In the genomic region with DNA sequence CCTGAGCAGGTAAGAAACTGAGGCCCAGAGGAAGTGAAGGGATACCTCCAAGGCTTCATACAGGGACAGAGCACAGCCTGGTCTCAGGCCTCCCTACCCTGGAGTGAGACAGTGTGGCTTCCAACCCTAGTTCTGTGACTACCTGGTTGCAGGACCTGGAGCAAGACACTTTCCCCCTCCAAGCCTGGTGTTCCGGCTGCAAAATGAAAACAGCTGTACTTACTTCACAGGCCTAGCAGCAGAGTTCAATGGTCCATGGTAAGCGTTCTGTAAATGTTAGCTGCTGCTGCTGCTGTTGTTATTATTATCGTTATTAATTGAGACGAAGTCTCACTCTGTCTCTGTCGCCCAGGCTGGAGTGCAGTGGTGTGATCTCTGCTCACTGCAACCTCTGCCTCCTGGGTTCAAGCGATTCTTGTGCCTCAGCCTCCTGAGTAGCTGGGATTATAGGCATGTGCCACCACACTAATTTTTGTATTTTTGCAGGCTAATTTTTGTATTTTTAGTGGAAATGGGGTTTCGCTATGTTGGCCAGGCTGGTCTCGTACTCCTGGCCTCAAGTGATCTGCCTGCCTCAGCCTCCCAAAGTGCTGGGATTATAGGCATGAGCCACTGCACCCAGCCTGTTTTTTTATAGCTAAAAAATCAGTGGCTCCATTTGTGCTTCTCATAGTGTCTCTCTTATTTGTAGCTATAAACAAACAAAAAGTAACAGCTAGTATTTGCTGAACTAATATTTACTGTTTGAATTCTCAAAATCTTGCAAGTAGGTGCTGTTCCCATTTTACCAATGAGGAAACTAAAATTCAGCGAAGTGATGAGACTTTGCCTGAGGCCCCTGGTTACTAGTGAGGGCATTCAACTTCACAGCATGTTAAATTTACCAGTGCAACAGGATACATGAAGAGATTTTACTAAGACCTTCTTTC, we compare ENCODE assay signal across 1 cellular context.
TF ChIP-seq lines count a peak whose summit lies in the region.

No MANE protein-coding gene starts in this region.

TF ChIP-seq in HCT116, 20 proteins besides CTCF, POLR2A, EP300 and RAD21 (continued from another document):
- TF ChIP-seq, protein P1, sequence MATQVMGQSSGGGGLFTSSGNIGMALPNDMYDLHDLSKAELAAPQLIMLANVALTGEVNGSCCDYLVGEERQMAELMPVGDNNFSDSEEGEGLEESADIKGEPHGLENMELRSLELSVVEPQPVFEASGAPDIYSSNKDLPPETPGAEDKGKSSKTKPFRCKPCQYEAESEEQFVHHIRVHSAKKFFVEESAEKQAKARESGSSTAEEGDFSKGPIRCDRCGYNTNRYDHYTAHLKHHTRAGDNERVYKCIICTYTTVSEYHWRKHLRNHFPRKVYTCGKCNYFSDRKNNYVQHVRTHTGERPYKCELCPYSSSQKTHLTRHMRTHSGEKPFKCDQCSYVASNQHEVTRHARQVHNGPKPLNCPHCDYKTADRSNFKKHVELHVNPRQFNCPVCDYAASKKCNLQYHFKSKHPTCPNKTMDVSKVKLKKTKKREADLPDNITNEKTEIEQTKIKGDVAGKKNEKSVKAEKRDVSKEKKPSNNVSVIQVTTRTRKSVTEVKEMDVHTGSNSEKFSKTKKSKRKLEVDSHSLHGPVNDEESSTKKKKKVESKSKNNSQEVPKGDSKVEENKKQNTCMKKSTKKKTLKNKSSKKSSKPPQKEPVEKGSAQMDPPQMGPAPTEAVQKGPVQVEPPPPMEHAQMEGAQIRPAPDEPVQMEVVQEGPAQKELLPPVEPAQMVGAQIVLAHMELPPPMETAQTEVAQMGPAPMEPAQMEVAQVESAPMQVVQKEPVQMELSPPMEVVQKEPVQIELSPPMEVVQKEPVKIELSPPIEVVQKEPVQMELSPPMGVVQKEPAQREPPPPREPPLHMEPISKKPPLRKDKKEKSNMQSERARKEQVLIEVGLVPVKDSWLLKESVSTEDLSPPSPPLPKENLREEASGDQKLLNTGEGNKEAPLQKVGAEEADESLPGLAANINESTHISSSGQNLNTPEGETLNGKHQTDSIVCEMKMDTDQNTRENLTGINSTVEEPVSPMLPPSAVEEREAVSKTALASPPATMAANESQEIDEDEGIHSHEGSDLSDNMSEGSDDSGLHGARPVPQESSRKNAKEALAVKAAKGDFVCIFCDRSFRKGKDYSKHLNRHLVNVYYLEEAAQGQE (IDR thresholded peaks at IDR 0.05; ENCODE audit: low read depth): no peak
- TF ChIP-seq TCF7L2 (IDR thresholded peaks at IDR 0.05; ENCODE audit: borderline replicate concordance, extremely low read depth, insufficient read depth, insufficient read length) (no peak), ZNF274 (IDR thresholded peaks at IDR 0.05; ENCODE audit: low read depth, low read length) (no peak), JUND (IDR thresholded peaks at IDR 0.05) (no peak), EZH2phosphoT487 (IDR thresholded peaks at IDR 0.05; ENCODE audit: borderline replicate concordance) (no peak), EGR1 (IDR thresholded peaks at IDR 0.05; ENCODE audit: low read depth) (no peak), SIN3A (IDR thresholded peaks at IDR 0.05; ENCODE audit: low read depth) (no peak), YY1 (IDR thresholded peaks at IDR 0.05; ENCODE audit: extremely low read depth, insufficient replicate concordance, low read depth, low read length) (no peak), ZFX (IDR thresholded peaks at IDR 0.05) (no peak), POLR2AphosphoS5 (IDR thresholded peaks at IDR 0.05; ENCODE audit: low read depth, low read length) (no peak)
